In genomic region chr22:50267591-50268390, GRCh38 we compare ENCODE assay signal across 8 cellular contexts. TPM values are rescaled to one million over a fixed set of nuclear protein-coding genes. Genes with fewer than 3 reads are reported as not detected.
A peak's percentile ranks its signal among the peaks of the same experiment; 100 is the strongest.
DNase-seq lines count a peak whose midpoint lies in the region; ATAC-seq lines count a peak whose summit lies in the region.

No MANE protein-coding gene starts in this region.

- H3K4me1 Mint-ChIP-seq in activated T-helper 1 cell treated with anti-CD3 and anti-CD28 coated beads, Interleukin-12 subunit alpha, Interleukin-12 subunit beta, Interleukin-2, Interleukin-4 antibody, amounts not matched to agents 30 ng/mL and 10 ng/mL and 1 ng/mL, durations not matched to agents 14 hours and 24 hours and 36 hours (ENCODE audit: low read depth), result peaks cover 4% of the 10 kb centered on the region

- peaks cover 4% of the 10 kb centered on the region for H3K36me3 Mint-ChIP-seq in activated T-helper 1 cell treated with anti-CD3 and anti-CD28 coated beads, Interleukin-12 subunit alpha, Interleukin-12 subunit beta, Interleukin-2, Interleukin-4 antibody, amounts not matched to agents 30 ng/mL and 10 ng/mL and 1 ng/mL, durations not matched to agents 14 hours and 24 hours and 36 hours (ENCODE audit: low read depth)

- peak; percentile 90 for DNase-seq in DMS53 (lab: John Stamatoyannopoulos, UW)
- no peak for DNase-seq in DMS53 treated with DMSO at 0.1 percent for 48 hours (lab: John Stamatoyannopoulos, UW; ENCODE audit: unreplicated experiment)
- peak; percentile 45 for DNase-seq in activated T-helper 1 cell treated with anti-CD3 and anti-CD28 coated beads, Interleukin-12 subunit alpha, Interleukin-12 subunit beta, Interleukin-2, Interleukin-4 antibody, amounts not matched to agents 30 ng/mL and 10 ng/mL and 1 ng/mL, durations not matched to agents 14 hours and 24 hours and 36 hours (ENCODE audit: low spot score)
- peak; percentile 81 for DNase-seq in germinal center (ENCODE audit: low spot score)
- DNase-seq in skeletal muscle cell (ENCODE audit: low read depth), result no peak
- DNase-seq in NCI-H1694 (lab: John Stamatoyannopoulos, UW), result no peak

- H3K4me3 ChIP-seq in skeletal muscle cell (ENCODE audit: low read depth, low read length), result peak overlapping the region; percentile 42

- intact Hi-C loops in activated T-helper 1 cell treated with anti-CD3 and anti-CD28 coated beads, Interleukin-12 subunit alpha, Interleukin-12 subunit beta, Interleukin-2, Interleukin-4 antibody, amounts not matched to agents 30 ng/mL and 10 ng/mL and 1 ng/mL, durations not matched to agents 14 hours and 24 hours and 36 hours (cut with micrococcal nuclease), result no loop called here

- H3K27ac Mint-ChIP-seq in activated T-helper 1 cell treated with anti-CD3 and anti-CD28 coated beads, Interleukin-12 subunit alpha, Interleukin-12 subunit beta, Interleukin-2, Interleukin-4 antibody, amounts not matched to agents 30 ng/mL and 10 ng/mL and 1 ng/mL, durations not matched to agents 14 hours and 24 hours and 36 hours, result no peak overlapping the region

- peaks cover 5% of the 10 kb centered on the region for H3K27me3 Mint-ChIP-seq in activated T-helper 1 cell treated with anti-CD3 and anti-CD28 coated beads, Interleukin-12 subunit alpha, Interleukin-12 subunit beta, Interleukin-2, Interleukin-4 antibody, amounts not matched to agents 30 ng/mL and 10 ng/mL and 1 ng/mL, durations not matched to agents 14 hours and 24 hours and 36 hours (ENCODE audit: insufficient read depth)

- no peak for ATAC-seq in HG02870 (IDR thresholded peaks at IDR 0.05; ENCODE audit: unreplicated experiment)
- no peak for ATAC-seq in GM18511 (IDR thresholded peaks at IDR 0.05; ENCODE audit: unreplicated experiment)

- peak overlapping the region; percentile 45 for H3K4me3 Mint-ChIP-seq in activated T-helper 1 cell treated with anti-CD3 and anti-CD28 coated beads, Interleukin-12 subunit alpha, Interleukin-12 subunit beta, Interleukin-2, Interleukin-4 antibody, amounts not matched to agents 30 ng/mL and 10 ng/mL and 1 ng/mL, durations not matched to agents 14 hours and 24 hours and 36 hours

- no peaks in the 10 kb centered on the region for H3K9me3 Mint-ChIP-seq in activated T-helper 1 cell treated with anti-CD3 and anti-CD28 coated beads, Interleukin-12 subunit alpha, Interleukin-12 subunit beta, Interleukin-2, Interleukin-4 antibody, amounts not matched to agents 30 ng/mL and 10 ng/mL and 1 ng/mL, durations not matched to agents 14 hours and 24 hours and 36 hours

RNA-seq across cellular contexts. Expression of gene MAPK11, which starts 2.4 kb away (rescaled TPM):
- 24.6 and 28.9 TPM in 2 replicates for total RNA-seq in activated T-helper 1 cell treated with anti-CD3 and anti-CD28 coated beads, Interleukin-12 subunit alpha, Interleukin-12 subunit beta, Interleukin-2, Interleukin-4 antibody, amounts not matched to agents 30 ng/mL and 10 ng/mL and 1 ng/mL, durations not matched to agents 14 hours and 24 hours and 36 hours

RNA-seq across cellular contexts. Expression of gene MAPK12, which starts 6.3 kb away (rescaled TPM):
- 15.1 and 19.0 TPM in 2 replicates for total RNA-seq in activated T-helper 1 cell treated with anti-CD3 and anti-CD28 coated beads, Interleukin-12 subunit alpha, Interleukin-12 subunit beta, Interleukin-2, Interleukin-4 antibody, amounts not matched to agents 30 ng/mL and 10 ng/mL and 1 ng/mL, durations not matched to agents 14 hours and 24 hours and 36 hours

RNA-seq across cellular contexts. Expression of gene HDAC10, which starts 16.7 kb away (rescaled TPM):
- total RNA-seq in activated T-helper 1 cell treated with anti-CD3 and anti-CD28 coated beads, Interleukin-12 subunit alpha, Interleukin-12 subunit beta, Interleukin-2, Interleukin-4 antibody, amounts not matched to agents 30 ng/mL and 10 ng/mL and 1 ng/mL, durations not matched to agents 14 hours and 24 hours and 36 hours, result 67.4 and 68.1 TPM in 2 replicates

RNA-seq across cellular contexts. Expression of gene TUBGCP6, which starts 23.0 kb away (rescaled TPM):
- total RNA-seq in activated T-helper 1 cell treated with anti-CD3 and anti-CD28 coated beads, Interleukin-12 subunit alpha, Interleukin-12 subunit beta, Interleukin-2, Interleukin-4 antibody, amounts not matched to agents 30 ng/mL and 10 ng/mL and 1 ng/mL, durations not matched to agents 14 hours and 24 hours and 36 hours, result 52.1 and 54.6 TPM in 2 replicates

RNA-seq across cellular contexts. Expression of gene PLXNB2, which starts 39.7 kb away (rescaled TPM):
- 8.9 and 10.2 TPM in 2 replicates for total RNA-seq in activated T-helper 1 cell treated with anti-CD3 and anti-CD28 coated beads, Interleukin-12 subunit alpha, Interleukin-12 subunit beta, Interleukin-2, Interleukin-4 antibody, amounts not matched to agents 30 ng/mL and 10 ng/mL and 1 ng/mL, durations not matched to agents 14 hours and 24 hours and 36 hours

Comparison
In these comparisons a context has a peak if more than half of its experiments do, and no peak if none do; other contexts are left out.
1. DNase-seq: peak in DMS53 (single experiment), activated T-helper 1 cell treated with anti-CD3 and anti-CD28 coated beads, Interleukin-12 subunit alpha, Interleukin-12 subunit beta, Interleukin-2, Interleukin-4 antibody, amounts not matched to agents 30 ng/mL and 10 ng/mL and 1 ng/mL, durations not matched to agents 14 hours and 24 hours and 36 hours (single experiment) and germinal center (single experiment); none in DMS53 treated with DMSO at 0.1 percent for 48 hours (single experiment), skeletal muscle cell (single experiment) and NCI-H1694 (single experiment).